Comparison of ENCODE assay signal across 1 cellular context in the genomic region with DNA sequence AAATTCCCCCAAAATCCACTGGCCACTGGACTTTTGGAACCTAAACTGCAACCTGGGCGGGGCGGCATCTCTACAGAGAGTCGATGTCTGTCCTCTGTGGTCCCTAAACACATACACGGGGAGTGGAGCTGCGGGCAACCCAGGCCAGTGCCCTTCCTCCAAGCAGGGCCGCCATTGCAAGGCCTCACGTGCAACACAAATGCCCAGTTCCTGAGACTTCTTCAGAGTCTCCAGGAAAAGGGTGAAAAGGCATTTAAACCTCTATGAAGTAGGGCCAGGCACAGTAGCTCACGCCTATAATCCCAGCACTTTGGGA.
TF ChIP-seq lines count a peak whose summit lies in the region.

No MANE protein-coding gene starts in this region.

TF ChIP-seq in GM23338, 12 proteins besides CTCF, POLR2A, EP300 and RAD21 (continued from another document):
- TF ChIP-seq, protein P1, sequence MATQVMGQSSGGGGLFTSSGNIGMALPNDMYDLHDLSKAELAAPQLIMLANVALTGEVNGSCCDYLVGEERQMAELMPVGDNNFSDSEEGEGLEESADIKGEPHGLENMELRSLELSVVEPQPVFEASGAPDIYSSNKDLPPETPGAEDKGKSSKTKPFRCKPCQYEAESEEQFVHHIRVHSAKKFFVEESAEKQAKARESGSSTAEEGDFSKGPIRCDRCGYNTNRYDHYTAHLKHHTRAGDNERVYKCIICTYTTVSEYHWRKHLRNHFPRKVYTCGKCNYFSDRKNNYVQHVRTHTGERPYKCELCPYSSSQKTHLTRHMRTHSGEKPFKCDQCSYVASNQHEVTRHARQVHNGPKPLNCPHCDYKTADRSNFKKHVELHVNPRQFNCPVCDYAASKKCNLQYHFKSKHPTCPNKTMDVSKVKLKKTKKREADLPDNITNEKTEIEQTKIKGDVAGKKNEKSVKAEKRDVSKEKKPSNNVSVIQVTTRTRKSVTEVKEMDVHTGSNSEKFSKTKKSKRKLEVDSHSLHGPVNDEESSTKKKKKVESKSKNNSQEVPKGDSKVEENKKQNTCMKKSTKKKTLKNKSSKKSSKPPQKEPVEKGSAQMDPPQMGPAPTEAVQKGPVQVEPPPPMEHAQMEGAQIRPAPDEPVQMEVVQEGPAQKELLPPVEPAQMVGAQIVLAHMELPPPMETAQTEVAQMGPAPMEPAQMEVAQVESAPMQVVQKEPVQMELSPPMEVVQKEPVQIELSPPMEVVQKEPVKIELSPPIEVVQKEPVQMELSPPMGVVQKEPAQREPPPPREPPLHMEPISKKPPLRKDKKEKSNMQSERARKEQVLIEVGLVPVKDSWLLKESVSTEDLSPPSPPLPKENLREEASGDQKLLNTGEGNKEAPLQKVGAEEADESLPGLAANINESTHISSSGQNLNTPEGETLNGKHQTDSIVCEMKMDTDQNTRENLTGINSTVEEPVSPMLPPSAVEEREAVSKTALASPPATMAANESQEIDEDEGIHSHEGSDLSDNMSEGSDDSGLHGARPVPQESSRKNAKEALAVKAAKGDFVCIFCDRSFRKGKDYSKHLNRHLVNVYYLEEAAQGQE (IDR thresholded peaks at IDR 0.05; ENCODE audit: unreplicated experiment) = no peak
- TF ChIP-seq, protein P2, sequence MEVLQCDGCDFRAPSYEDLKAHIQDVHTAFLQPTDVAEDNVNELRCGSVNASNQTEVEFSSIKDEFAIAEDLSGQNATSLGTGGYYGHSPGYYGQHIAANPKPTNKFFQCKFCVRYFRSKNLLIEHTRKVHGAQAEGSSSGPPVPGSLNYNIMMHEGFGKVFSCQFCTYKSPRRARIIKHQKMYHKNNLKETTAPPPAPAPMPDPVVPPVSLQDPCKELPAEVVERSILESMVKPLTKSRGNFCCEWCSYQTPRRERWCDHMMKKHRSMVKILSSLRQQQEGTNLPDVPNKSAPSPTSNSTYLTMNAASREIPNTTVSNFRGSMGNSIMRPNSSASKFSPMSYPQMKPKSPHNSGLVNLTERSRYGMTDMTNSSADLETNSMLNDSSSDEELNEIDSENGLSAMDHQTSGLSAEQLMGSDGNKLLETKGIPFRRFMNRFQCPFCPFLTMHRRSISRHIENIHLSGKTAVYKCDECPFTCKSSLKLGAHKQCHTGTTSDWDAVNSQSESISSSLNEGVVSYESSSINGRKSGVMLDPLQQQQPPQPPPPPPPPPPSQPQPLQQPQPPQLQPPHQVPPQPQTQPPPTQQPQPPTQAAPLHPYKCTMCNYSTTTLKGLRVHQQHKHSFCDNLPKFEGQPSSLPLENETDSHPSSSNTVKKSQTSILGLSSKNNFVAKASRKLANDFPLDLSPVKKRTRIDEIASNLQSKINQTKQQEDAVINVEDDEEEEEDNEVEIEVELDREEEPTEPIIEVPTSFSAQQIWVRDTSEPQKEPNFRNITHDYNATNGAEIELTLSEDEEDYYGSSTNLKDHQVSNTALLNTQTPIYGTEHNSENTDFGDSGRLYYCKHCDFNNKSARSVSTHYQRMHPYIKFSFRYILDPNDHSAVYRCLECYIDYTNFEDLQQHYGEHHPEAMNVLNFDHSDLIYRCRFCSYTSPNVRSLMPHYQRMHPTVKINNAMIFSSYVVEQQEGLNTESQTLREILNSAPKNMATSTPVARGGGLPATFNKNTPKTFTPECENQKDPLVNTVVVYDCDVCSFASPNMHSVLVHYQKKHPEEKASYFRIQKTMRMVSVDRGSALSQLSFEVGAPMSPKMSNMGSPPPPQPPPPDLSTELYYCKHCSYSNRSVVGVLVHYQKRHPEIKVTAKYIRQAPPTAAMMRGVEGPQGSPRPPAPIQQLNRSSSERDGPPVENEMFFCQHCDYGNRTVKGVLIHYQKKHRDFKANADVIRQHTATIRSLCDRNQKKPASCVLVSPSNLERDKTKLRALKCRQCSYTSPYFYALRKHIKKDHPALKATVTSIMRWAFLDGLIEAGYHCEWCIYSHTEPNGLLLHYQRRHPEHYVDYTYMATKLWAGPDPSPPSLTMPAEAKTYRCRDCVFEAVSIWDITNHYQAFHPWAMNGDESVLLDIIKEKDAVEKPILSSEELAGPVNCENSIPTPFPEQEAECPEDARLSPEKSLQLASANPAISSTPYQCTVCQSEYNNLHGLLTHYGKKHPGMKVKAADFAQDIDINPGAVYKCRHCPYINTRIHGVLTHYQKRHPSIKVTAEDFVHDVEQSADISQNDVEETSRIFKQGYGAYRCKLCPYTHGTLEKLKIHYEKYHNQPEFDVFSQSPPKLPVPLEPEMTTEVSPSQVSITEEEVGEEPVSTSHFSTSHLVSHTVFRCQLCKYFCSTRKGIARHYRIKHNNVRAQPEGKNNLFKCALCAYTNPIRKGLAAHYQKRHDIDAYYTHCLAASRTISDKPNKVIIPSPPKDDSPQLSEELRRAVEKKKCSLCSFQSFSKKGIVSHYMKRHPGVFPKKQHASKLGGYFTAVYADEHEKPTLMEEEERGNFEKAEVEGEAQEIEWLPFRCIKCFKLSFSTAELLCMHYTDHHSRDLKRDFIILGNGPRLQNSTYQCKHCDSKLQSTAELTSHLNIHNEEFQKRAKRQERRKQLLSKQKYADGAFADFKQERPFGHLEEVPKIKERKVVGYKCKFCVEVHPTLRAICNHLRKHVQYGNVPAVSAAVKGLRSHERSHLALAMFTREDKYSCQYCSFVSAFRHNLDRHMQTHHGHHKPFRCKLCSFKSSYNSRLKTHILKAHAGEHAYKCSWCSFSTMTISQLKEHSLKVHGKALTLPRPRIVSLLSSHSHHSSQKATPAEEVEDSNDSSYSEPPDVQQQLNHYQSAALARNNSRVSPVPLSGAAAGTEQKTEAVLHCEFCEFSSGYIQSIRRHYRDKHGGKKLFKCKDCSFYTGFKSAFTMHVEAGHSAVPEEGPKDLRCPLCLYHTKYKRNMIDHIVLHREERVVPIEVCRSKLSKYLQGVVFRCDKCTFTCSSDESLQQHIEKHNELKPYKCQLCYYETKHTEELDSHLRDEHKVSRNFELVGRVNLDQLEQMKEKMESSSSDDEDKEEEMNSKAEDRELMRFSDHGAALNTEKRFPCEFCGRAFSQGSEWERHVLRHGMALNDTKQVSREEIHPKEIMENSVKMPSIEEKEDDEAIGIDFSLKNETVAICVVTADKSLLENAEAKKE (CRISPR knock-in tag; IDR thresholded peaks at IDR 0.05) = no peak
- TF ChIP-seq JUNB (IDR thresholded peaks at IDR 0.05; ENCODE audit: unreplicated experiment) = no peak
- TF ChIP-seq ZNF331 (CRISPR knock-in tag; IDR thresholded peaks at IDR 0.05; ENCODE audit: low read depth) = no peak; the same call in 1 of the 2 replicates
- TF ChIP-seq STAT1 (IDR thresholded peaks at IDR 0.05; ENCODE audit: unreplicated experiment) = no peak
- TF ChIP-seq CREB1 (CRISPR knock-in tag; IDR thresholded peaks at IDR 0.05; ENCODE audit: low read depth) = no peak
- TF ChIP-seq, protein P3, sequence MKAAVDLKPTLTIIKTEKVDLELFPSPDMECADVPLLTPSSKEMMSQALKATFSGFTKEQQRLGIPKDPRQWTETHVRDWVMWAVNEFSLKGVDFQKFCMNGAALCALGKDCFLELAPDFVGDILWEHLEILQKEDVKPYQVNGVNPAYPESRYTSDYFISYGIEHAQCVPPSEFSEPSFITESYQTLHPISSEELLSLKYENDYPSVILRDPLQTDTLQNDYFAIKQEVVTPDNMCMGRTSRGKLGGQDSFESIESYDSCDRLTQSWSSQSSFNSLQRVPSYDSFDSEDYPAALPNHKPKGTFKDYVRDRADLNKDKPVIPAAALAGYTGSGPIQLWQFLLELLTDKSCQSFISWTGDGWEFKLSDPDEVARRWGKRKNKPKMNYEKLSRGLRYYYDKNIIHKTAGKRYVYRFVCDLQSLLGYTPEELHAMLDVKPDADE (IDR thresholded peaks at IDR 0.05) = no peak
TF ChIP-seq in GM23338: peak in this region for 0.
